17 cellular contexts compared by ENCODE assay signal in genomic region chr12:87305481-87305880, GRCh38.
DNase-seq lines count a peak whose midpoint lies in the region; ATAC-seq, FAIRE-seq and TF ChIP-seq lines count a peak whose summit lies in the region.
"Had no signal": no experiment of that assay in that cellular context is flagged by ENCODE, and none has a peak within 500 bp of the region (broad histone marks: within the 10 kb centered on the region; RNA-seq: fewer than 3 reads in every experiment).

No MANE protein-coding gene starts in this region.

- H3K27me3 Mint-ChIP-seq in astrocyte (ENCODE audit: low read depth, unreplicated experiment), result no peaks in the 10 kb centered on the region
- H3K27me3 Mint-ChIP-seq in endothelial cell (ENCODE audit: unreplicated experiment), result no peaks in the 10 kb centered on the region
- no peaks in the 10 kb centered on the region for H3K27me3 Mint-ChIP-seq in glutamatergic neuron (ENCODE audit: unreplicated experiment)
- H3K27me3 Mint-ChIP-seq in activated T-cell treated with anti-CD3 and anti-CD28 coated beads, Interleukin-2, amount 50 U/mL, for 24 hours, result no peaks in the 10 kb centered on the region
- H3K27me3 Mint-ChIP-seq: brain had no signal

- H3K79me2 ChIP-seq in astrocyte (ENCODE audit: insufficient read depth, low read length), result no peaks in the 10 kb centered on the region

- H3K4me1 Mint-ChIP-seq in astrocyte (ENCODE audit: low read depth, unreplicated experiment), result no peaks in the 10 kb centered on the region
- H3K4me1 Mint-ChIP-seq in endothelial cell (ENCODE audit: unreplicated experiment), result no peaks in the 10 kb centered on the region
- no peaks in the 10 kb centered on the region for H3K4me1 Mint-ChIP-seq in glutamatergic neuron (ENCODE audit: low read depth, unreplicated experiment)
- no peaks in the 10 kb centered on the region for H3K4me1 Mint-ChIP-seq in activated T-cell treated with anti-CD3 and anti-CD28 coated beads, Interleukin-2, amount 50 U/mL, for 24 hours (ENCODE audit: low read depth)

- ATAC-seq in HG03139 (IDR thresholded peaks at IDR 0.05; ENCODE audit: unreplicated experiment), result peak; percentile 45
- ATAC-seq: left lobe of liver had no signal

- H3K27ac ChIP-seq in astrocyte (ENCODE audit: low read depth, low read length), result no peak overlapping the region
- H3K27ac ChIP-seq: 22Rv1, esophagus muscularis mucosa had no signal

- no peak overlapping the region for H3K4me3 ChIP-seq in astrocyte (ENCODE audit: insufficient read depth, low read depth, low read length)
- H3K4me3 ChIP-seq: esophagus muscularis mucosa had no signal

- H4K20me1 ChIP-seq in astrocyte (ENCODE audit: insufficient read depth, low read length), result no peaks in the 10 kb centered on the region

- TF ChIP-seq CTCF in astrocyte (IDR thresholded peaks at IDR 0.05; ENCODE audit: insufficient read depth, low read depth, low read length) (no peak), endothelial cell (IDR thresholded peaks at IDR 0.05; ENCODE audit: unreplicated experiment) (no peak), glutamatergic neuron (IDR thresholded peaks at IDR 0.05; ENCODE audit: partially characterized antibody, unreplicated experiment) (no peak)

- no peaks in the 10 kb centered on the region for H3K36me3 Mint-ChIP-seq in astrocyte (ENCODE audit: low read depth, unreplicated experiment)
- H3K36me3 Mint-ChIP-seq in endothelial cell (ENCODE audit: low read depth, unreplicated experiment), result no peaks in the 10 kb centered on the region
- H3K36me3 Mint-ChIP-seq in glutamatergic neuron (ENCODE audit: unreplicated experiment), result no peaks in the 10 kb centered on the region
- H3K36me3 Mint-ChIP-seq in activated T-cell treated with anti-CD3 and anti-CD28 coated beads, Interleukin-2, amount 50 U/mL, for 24 hours (ENCODE audit: low read depth), result no peaks in the 10 kb centered on the region
- H3K36me3 Mint-ChIP-seq: brain had no signal

- H3K27ac Mint-ChIP-seq in astrocyte (ENCODE audit: unreplicated experiment) (no peak overlapping the region), endothelial cell (ENCODE audit: unreplicated experiment) (no peak overlapping the region), glutamatergic neuron (ENCODE audit: unreplicated experiment) (no peak overlapping the region)
- no peak overlapping the region for H3K27ac Mint-ChIP-seq in activated T-cell treated with anti-CD3 and anti-CD28 coated beads, Interleukin-2, amount 50 U/mL, for 24 hours
- H3K27ac Mint-ChIP-seq: brain had no signal

- no peak for FAIRE-seq in astrocyte (lab: Jason Lieb, UNC)

- DNase-seq in DMS 273 (lab: John Stamatoyannopoulos, UW; ENCODE audit: unreplicated experiment), result peak; percentile 2
- no peak for DNase-seq in DMS 273 treated with DMSO at 0.1 percent for 48 hours (lab: John Stamatoyannopoulos, UW)
- DNase-seq in astrocyte (ENCODE audit: low read depth), result peak; percentile 39
- no peak for DNase-seq in endothelial cell (ENCODE audit: low spot score)
- no peak for DNase-seq in glutamatergic neuron
- DNase-seq in activated T-cell treated with anti-CD3 and anti-CD28 coated beads, Interleukin-2, amount 50 U/mL, for 24 hours, result no peak
- no peak for DNase-seq in NCI-H345 treated with DMSO at 0.1 percent for 48 hours (lab: John Stamatoyannopoulos, UW; ENCODE audit: unreplicated experiment)
- DNase-seq: activated CD4-positive, CD25-positive, alpha-beta regulatory T cell; activated naive CD4-positive, alpha-beta T cell; DMS79 treated with DMSO at 0.1 percent for 48 hours; NCI-H1694; NCI-H524 treated with DMSO at 0.1 percent for 48 hours had no signal

- H3K27me3 ChIP-seq in astrocyte (ENCODE audit: insufficient read depth, low read length), result no peaks in the 10 kb centered on the region
- H3K27me3 ChIP-seq: esophagus muscularis mucosa had no signal

- H3K9me3 Mint-ChIP-seq in astrocyte (ENCODE audit: unreplicated experiment) (no peaks in the 10 kb centered on the region), endothelial cell (ENCODE audit: unreplicated experiment) (no peaks in the 10 kb centered on the region), glutamatergic neuron (ENCODE audit: unreplicated experiment) (no peaks in the 10 kb centered on the region)
- no peaks in the 10 kb centered on the region for H3K9me3 Mint-ChIP-seq in activated T-cell treated with anti-CD3 and anti-CD28 coated beads, Interleukin-2, amount 50 U/mL, for 24 hours
- H3K9me3 Mint-ChIP-seq: brain had no signal

- no peaks in the 10 kb centered on the region for H3K36me3 ChIP-seq in astrocyte (ENCODE audit: insufficient read depth, low read length)
- H3K36me3 ChIP-seq: esophagus muscularis mucosa had no signal

- H3K4me3 Mint-ChIP-seq in astrocyte (ENCODE audit: unreplicated experiment) (no peak overlapping the region), endothelial cell (ENCODE audit: unreplicated experiment) (no peak overlapping the region), glutamatergic neuron (ENCODE audit: unreplicated experiment) (no peak overlapping the region)
- no peak overlapping the region for H3K4me3 Mint-ChIP-seq in activated T-cell treated with anti-CD3 and anti-CD28 coated beads, Interleukin-2, amount 50 U/mL, for 24 hours
- H3K4me3 Mint-ChIP-seq: brain had no signal

- H2AFZ ChIP-seq in astrocyte (ENCODE audit: low read depth, low read length), result no peak overlapping the region

- H3K9me3 ChIP-seq in astrocyte (ENCODE audit: insufficient read depth, low read depth, low read length), result no peaks in the 10 kb centered on the region
- H3K9me3 ChIP-seq: esophagus muscularis mucosa had no signal

- no peaks in the 10 kb centered on the region for H3K4me1 ChIP-seq in astrocyte (ENCODE audit: insufficient read depth, low read length)
- H3K4me1 ChIP-seq: esophagus muscularis mucosa had no signal

- H3K4me2 ChIP-seq in astrocyte (ENCODE audit: low read length), result no peak overlapping the region

- no peak overlapping the region for H3K9ac ChIP-seq in astrocyte (ENCODE audit: low read length)

Comparison
In these comparisons a context has a peak if more than half of its experiments do, and no peak if none do; other contexts are left out.
1. DNase-seq: peak in DMS 273 (single experiment) and astrocyte (single experiment); none in DMS 273 treated with DMSO at 0.1 percent for 48 hours (single experiment), endothelial cell (single experiment), glutamatergic neuron (single experiment), activated T-cell treated with anti-CD3 and anti-CD28 coated beads, Interleukin-2, amount 50 U/mL, for 24 hours (single experiment) and NCI-H345 treated with DMSO at 0.1 percent for 48 hours (single experiment).